Comparison of ENCODE assay signal across 8 cellular contexts in genomic region chr11:66546368-66546965, GRCh38. TPM values are rescaled to one million over a fixed set of nuclear protein-coding genes. Genes with fewer than 3 reads are reported as not detected.
DNase-seq lines count a peak whose midpoint lies in the region; ATAC-seq, FAIRE-seq and TF ChIP-seq lines count a peak whose summit lies in the region.

Gene ACTN3, plus strand, starts transcription at chr11:66546903. Its CDS starts 35 bp downstream, at chr11:66546938.

- H3K4me3 Mint-ChIP-seq in CD14-positive monocyte: peak within 1 kb of the TSS; percentile 81 to 85

- no peak for TF ChIP-seq POLR2A in lower leg skin (IDR thresholded peaks at IDR 0.05)

- H3K27me3 ChIP-seq in bronchial epithelial cell (ENCODE audit: control insufficient read depth, insufficient read depth, low read length) (peaks cover 5% of the 10 kb centered on the region), upper lobe of right lung (no peaks in the 10 kb centered on the region)

- H3K4me3 ChIP-seq in bronchial epithelial cell (ENCODE audit: low read depth, low read length) (peak within 1 kb of the TSS; percentile 87), lower leg skin (ENCODE audit: low read depth, poor library complexity, severe bottlenecking) (peak within 1 kb of the TSS; percentile 74), upper lobe of right lung (peak within 1 kb of the TSS; percentile 86)

- H3K4me1 Mint-ChIP-seq in CD14-positive monocyte: peaks cover 37% of the 10 kb centered on the region

- peaks cover 13% of the 10 kb centered on the region for H3K36me3 ChIP-seq in bronchial epithelial cell (ENCODE audit: control insufficient read depth, insufficient read depth, low read length)
- peaks cover 15% of the 10 kb centered on the region for H3K36me3 ChIP-seq in upper lobe of right lung

- no peaks in the 10 kb centered on the region for H3K9me3 ChIP-seq in upper lobe of right lung

- peaks cover 0 to 2% (median 0%) of the 10 kb centered on the region in 7 donors for H3K9me3 Mint-ChIP-seq in CD14-positive monocyte

- 1 to 3% methylated on average over 34 to 35 of the region's 37 CpGs for WGBS in lower leg skin, 2 donors

- no peak for ATAC-seq in upper lobe of right lung
- no peak for ATAC-seq in GM18870 (IDR thresholded peaks at IDR 0.05; ENCODE audit: unreplicated experiment)

- DNase-seq in CD14-positive monocyte (ENCODE audit: low spot score) (no peak), HuH-7.5 (ENCODE audit: low spot score) (peak; percentile 95), bronchial epithelial cell (ENCODE audit: low read depth) (no peak), lower leg skin (ENCODE audit: low spot score in 2 of 2) (no peak), upper lobe of right lung (no peak), SKM-1 treated with dmso at 0.1 percent for 144 hours (lab: John Stamatoyannopoulos, UW; ENCODE audit: unreplicated experiment) (no peak), GM19240 (ENCODE audit: insufficient read length, low spot score) (no peak)

- no peak for FAIRE-seq in bronchial epithelial cell (lab: Jason Lieb, UNC)

- peaks cover 28% of the 10 kb centered on the region for H3K4me1 ChIP-seq in upper lobe of right lung

- no peak for TF ChIP-seq CTCF in CD14-positive monocyte (IDR thresholded peaks at IDR 0.05)
- no peak for TF ChIP-seq CTCF in bronchial epithelial cell (IDR thresholded peaks at IDR 0.05; ENCODE audit: insufficient read depth, low read length, severe bottlenecking)
- no peak for TF ChIP-seq CTCF in lower leg skin (IDR thresholded peaks at IDR 0.05)
- TF ChIP-seq CTCF in upper lobe of right lung (IDR thresholded peaks at IDR 0.05): no peak

- peak within 1 kb of the TSS; percentile 85 for H3K27ac ChIP-seq in upper lobe of right lung

- peaks cover 20% of the 10 kb centered on the region in 2 donors for H3K36me3 Mint-ChIP-seq in CD14-positive monocyte

- H3K27ac Mint-ChIP-seq in CD14-positive monocyte: peak within 1 kb of the TSS in 6 of 7 donors; percentile 12 to 65 (median 49)

- H3K27me3 Mint-ChIP-seq in CD14-positive monocyte (ENCODE audit: low read depth in 3 of 3): peaks cover 16 to 31% (median 23%) of the 10 kb centered on the region in 3 donors

- intact Hi-C loops in CD14-positive monocyte (cut with micrococcal nuclease) (no loop called here), lower leg skin (cut with DNase I; ENCODE audit: low total_unique reads) (no loop called here), upper lobe of right lung (cut with DNase I) (no loop called here)

RNA-seq across cellular contexts. Expression of gene ACTN3, which starts in this region (rescaled TPM):
- polyA plus RNA-seq in CD14-positive monocyte: not detected
- total RNA-seq in bronchial epithelial cell (not detected in 2 replicates), lower leg skin (not detected), upper lobe of right lung (not detected)
